ENCODE assay signal across 23 cellular contexts in genomic region chr3:28556195-28556594, GRCh38.
DNase-seq lines count a peak whose midpoint lies in the region; FAIRE-seq and TF ChIP-seq lines count a peak whose summit lies in the region.
"Had no signal": no experiment of that assay in that cellular context is flagged by ENCODE, and none has a peak within 500 bp of the region (broad histone marks: within the 10 kb centered on the region; RNA-seq: fewer than 3 reads in every experiment).

No MANE protein-coding gene starts in this region.

- FAIRE-seq in H1 (lab: Jason Lieb, UNC), result peak; percentile 42
- FAIRE-seq: A549, GM12878, GM19239, H54 had no signal

- no peaks in the 10 kb centered on the region for H3K36me3 ChIP-seq in H7 (replicated peaks; ENCODE audit: control insufficient read depth, insufficient read depth, low read length)
- no peaks in the 10 kb centered on the region for H3K36me3 ChIP-seq in H1 (ENCODE audit: control insufficient read depth in 2 of 4, insufficient read depth in 4 of 4, low read length in 3 of 4)
- H3K36me3 ChIP-seq in mesendoderm (ENCODE audit: control insufficient read depth, insufficient read depth, low read length), result no peaks in the 10 kb centered on the region
- H3K36me3 ChIP-seq in SJCRH30, result no peaks in the 10 kb centered on the region
- H3K36me3 ChIP-seq: BE2C; BLaER1 treated with 17β-estradiol and CSF1 and Interleukin-3, amounts not matched to agents 10 nM and 100 nM had no signal

- H2BK20ac ChIP-seq in H1 (ENCODE audit: low read length), result no peak overlapping the region

- H3K79me1 ChIP-seq in H1 (ENCODE audit: low read depth, low read length) (no peaks in the 10 kb centered on the region), mesendoderm (ENCODE audit: low read length) (no peaks in the 10 kb centered on the region)

- DNase-seq in D341Med (ENCODE audit: low spot score), result peak; percentile 28
- peak; percentile 11 for DNase-seq in H7
- no peak for DNase-seq in H1 (ENCODE audit: low read depth in 1 of 2, low spot score in 2 of 2)
- peak; percentile 5 for DNase-seq in mesendoderm
- DNase-seq in amygdala (lab: John Stamatoyannopoulos, UW), result no peak
- DNase-seq in SJCRH30, result no peak
- DNase-seq in RWPE1 (ENCODE audit: low spot score), result no peak
- DNase-seq: 8988T; ACHN; AML-193; BE2C; CD4-positive, alpha-beta T cell; CD8-positive, alpha-beta memory T cell; DMS53; DMS79 treated with DMSO at 0.1 percent for 48 hours; GF-D8; GM23248; HCEC 1CT had no signal

- H3K27me3 ChIP-seq in H7 (ENCODE audit: control insufficient read depth, insufficient read depth, low read length) (no peaks in the 10 kb centered on the region), H1 (replicated peaks in 1 of 4; ENCODE audit: control insufficient read depth in 3 of 4, extremely low read depth in 1 of 4, insufficient read depth in 3 of 4, low read length in 3 of 4) (no peaks in the 10 kb centered on the region), mesendoderm (ENCODE audit: insufficient read depth, low read length, poor library complexity) (no peaks in the 10 kb centered on the region), SJCRH30 (no peaks in the 10 kb centered on the region)
- H3K27me3 ChIP-seq: BE2C; BLaER1 treated with 17β-estradiol and CSF1 and Interleukin-3, amounts not matched to agents 10 nM and 100 nM had no signal

- H3K9ac ChIP-seq in H1 (replicated peaks in 1 of 4; ENCODE audit: extremely low read depth in 1 of 4, low read depth in 3 of 4, low read length in 3 of 4), result no peak overlapping the region
- no peak overlapping the region for H3K9ac ChIP-seq in mesendoderm (ENCODE audit: low read length)
- H3K9ac ChIP-seq: BLaER1 treated with 17β-estradiol and CSF1 and Interleukin-3, amounts not matched to agents 10 nM and 100 nM; GM23248 had no signal

- H3K23ac ChIP-seq in H1 (ENCODE audit: insufficient read length) (no peak overlapping the region), mesendoderm (ENCODE audit: low read length) (no peak overlapping the region)

- peaks cover 0 to 6% (median 0%) of the 10 kb centered on the region in 4 experiments; a peak in 3 of 7 replicates for H3K4me1 ChIP-seq in H1 (replicated peaks in 1 of 4; ENCODE audit: control insufficient read depth in 3 of 4, insufficient read depth in 4 of 4, low read length in 3 of 4)
- no peaks in the 10 kb centered on the region for H3K4me1 ChIP-seq in mesendoderm (ENCODE audit: control insufficient read depth, low read depth, low read length)
- no peaks in the 10 kb centered on the region for H3K4me1 ChIP-seq in SJCRH30
- H3K4me1 ChIP-seq: A549; BE2C; BLaER1 treated with 17β-estradiol and CSF1 and Interleukin-3, amounts not matched to agents 10 nM and 100 nM had no signal

- H3K4me2 ChIP-seq in H1 (ENCODE audit: insufficient read depth in 1 of 2, low read depth in 2 of 2, low read length in 2 of 2) (no peak overlapping the region), mesendoderm (ENCODE audit: low read length) (no peak overlapping the region)
- H3K4me2 ChIP-seq: A549; BLaER1 treated with 17β-estradiol and CSF1 and Interleukin-3, amounts not matched to agents 10 nM and 100 nM had no signal

- no peaks in the 10 kb centered on the region for H4K20me1 ChIP-seq in H1 (replicated peaks in 1 of 2; ENCODE audit: control insufficient read depth in 1 of 2, insufficient read depth in 2 of 2, low read length in 2 of 2)
- H4K20me1 ChIP-seq: BLaER1 treated with 17β-estradiol and CSF1 and Interleukin-3, amounts not matched to agents 10 nM and 100 nM had no signal

- no peak overlapping the region for H2BK15ac ChIP-seq in H1 (ENCODE audit: low read length)
- no peak overlapping the region for H2BK15ac ChIP-seq in mesendoderm (replicated peaks; ENCODE audit: low read depth)

- H2BK12ac ChIP-seq in H1 (ENCODE audit: low read depth, low read length), result no peak overlapping the region

- TF ChIP-seq EP300 in H1 (IDR thresholded peaks at IDR 0.05; ENCODE audit: borderline replicate concordance in 1 of 2, low read depth in 2 of 2, low read length in 2 of 2), result no peak

- H2AK5ac ChIP-seq in H1 (ENCODE audit: low read depth, low read length) (no peak overlapping the region), mesendoderm (ENCODE audit: low read length) (no peak overlapping the region)

- no peak overlapping the region for H3K14ac ChIP-seq in H1 (ENCODE audit: insufficient read length)

- WGBS in H1 (ENCODE audit: extremely low coverage in 1 of 2, insufficient coverage in 1 of 2, insufficient read length in 1 of 2, insufficient replicate concordance in 2 of 2, low coverage in 1 of 2, low lambda C conversion rate in 2 of 2, missing lambda C conversion rate in 1 of 2), 2 experiments, result 58% methylated on average over 1 of the region's 1 CpG; no CpG with 5 or more reads in 1 of the 2 experiments
- no CpG with 5 or more reads among the region's 1 CpG for WGBS in mesendoderm (ENCODE audit: extremely low coverage, insufficient coverage, low lambda C conversion rate)

- H4K91ac ChIP-seq in H1 (replicated peaks; ENCODE audit: insufficient read length, low read length), result no peak overlapping the region

- H4K5ac ChIP-seq in H1 (ENCODE audit: insufficient read length, low read depth, low read length), result no peak overlapping the region
- no peak overlapping the region for H4K5ac ChIP-seq in mesendoderm (ENCODE audit: low read length)

- no peak overlapping the region for H3K18ac ChIP-seq in H1 (ENCODE audit: extremely low read depth, low read length)
- no peak overlapping the region for H3K18ac ChIP-seq in mesendoderm (ENCODE audit: low read length)

- no peaks in the 10 kb centered on the region for H3K9me3 ChIP-seq in H1 (ENCODE audit: insufficient read depth in 2 of 2, low read depth in 1 of 2, low read length in 1 of 2)
- no peaks in the 10 kb centered on the region; the same call in 1 of the 2 replicates for H3K9me3 ChIP-seq in SJCRH30 (replicated peaks)
- H3K9me3 ChIP-seq: A549; BE2C; BLaER1 treated with 17β-estradiol and CSF1 and Interleukin-3, amounts not matched to agents 10 nM and 100 nM had no signal

- TF ChIP-seq CTCF in H1 (IDR thresholded peaks at IDR 0.05; ENCODE audit: control extremely low read depth in 1 of 3, insufficient read depth in 1 of 3, low read depth in 1 of 3, low read length in 3 of 3) (no peak), RWPE1 (conservative IDR thresholded peaks at IDR 0.05; ENCODE audit: low read depth) (no peak)

- TF ChIP-seq RAD21 in H1 (IDR thresholded peaks at IDR 0.05 in 1 of 2, conservative IDR thresholded peaks at IDR 0.05 in 1 of 2; ENCODE audit: low read depth in 2 of 2, low read length in 2 of 2), result peak; percentile 41 to 46

- H3K27ac ChIP-seq in H1 (ENCODE audit: low read depth, low read length) (no peak overlapping the region), mesendoderm (ENCODE audit: low read depth, low read length) (no peak overlapping the region), SJCRH30 (no peak overlapping the region), RWPE1 (no peak overlapping the region)
- H3K27ac ChIP-seq: A549; BLaER1 treated with 17β-estradiol and CSF1 and Interleukin-3, amounts not matched to agents 10 nM and 100 nM; GM23248 had no signal

- no peak overlapping the region for H2AFZ ChIP-seq in H1 (ENCODE audit: low read length)
- H2AFZ ChIP-seq: GM23248 had no signal

- no peaks in the 10 kb centered on the region for H3K79me2 ChIP-seq in H1 (ENCODE audit: control insufficient read depth in 1 of 2, insufficient read depth in 2 of 2, low read length in 2 of 2)
- no peaks in the 10 kb centered on the region for H3K79me2 ChIP-seq in mesendoderm (ENCODE audit: control insufficient read depth, insufficient read depth, low read length)

- H2BK5ac ChIP-seq in H1 (ENCODE audit: low read depth, low read length) (no peak overlapping the region), mesendoderm (ENCODE audit: low read length) (no peak overlapping the region)

- H4K8ac ChIP-seq in H1 (ENCODE audit: extremely low read depth, insufficient read depth, low read length), result no peak overlapping the region
- H4K8ac ChIP-seq in mesendoderm (ENCODE audit: low read depth, low read length), result no peak overlapping the region

- H3K23me2 ChIP-seq in H1 (ENCODE audit: low read depth, low read length), result peaks cover 2% of the 10 kb centered on the region; the same call in 1 of the 2 replicates

- H3K4me3 ChIP-seq in H7 (ENCODE audit: insufficient read depth, low read depth, low read length), result no peak overlapping the region
- H3K4me3 ChIP-seq in H1 (ENCODE audit: extremely low read depth in 1 of 4, insufficient read depth in 2 of 4, low read depth in 3 of 4, low read length in 4 of 4), result no peak overlapping the region
- H3K4me3 ChIP-seq in mesendoderm (ENCODE audit: low read length), result no peak overlapping the region
- H3K4me3 ChIP-seq in SJCRH30, result no peak overlapping the region
- H3K4me3 ChIP-seq: A549; BLaER1 treated with 17β-estradiol and CSF1 and Interleukin-3, amounts not matched to agents 10 nM and 100 nM; GM12878; GM23248 had no signal

- CTCF ChIA-PET in H1 (lab: Charles Lee; ENCODE audit: partially characterized antibody), result interaction anchor here (1.0 to 1.6 kb wide), 4 partner anchors 9 to 112 kb away, joined by 3 to 6 read pairs (median 4); no protein-coding TSS in a partner anchor
- CTCF ChIA-PET in RWPE1 (lab: Yijun Ruan, JAX), result no interaction called here

- H3K4ac ChIP-seq in H1 (replicated peaks; ENCODE audit: insufficient read length, low read depth, low read length), result no peak overlapping the region
- H3K4ac ChIP-seq in mesendoderm (ENCODE audit: low read depth, low read length), result no peak overlapping the region

- no peak overlapping the region for H2BK120ac ChIP-seq in H1 (replicated peaks; ENCODE audit: low read depth, low read length)
- H2BK120ac ChIP-seq in mesendoderm (ENCODE audit: low read depth, low read length), result no peak overlapping the region

- POLR2A ChIA-PET in H1 (lab: Charles Lee; ENCODE audit: partially characterized antibody) (no interaction called here), RWPE1 (lab: Yijun Ruan, JAX; ENCODE audit: low non-redundant PET) (no interaction called here)

- H3K56ac ChIP-seq in H1 (replicated peaks; ENCODE audit: insufficient read length, low read depth, low read length) (no peak overlapping the region), mesendoderm (ENCODE audit: low read length) (no peak overlapping the region)

- TF ChIP-seq POLR2A in H1 (IDR thresholded peaks at IDR 0.05; ENCODE audit: control extremely low read depth in 1 of 2, low read depth in 2 of 2, low read length in 2 of 2), result no peak

TF ChIP-seq in H1, 55 proteins besides CTCF, POLR2A, EP300 and RAD21 (continues in another document):
- TF ChIP-seq MAFK (IDR thresholded peaks at IDR 0.05; ENCODE audit: low read depth, low read length), result no peak
- no peak for TF ChIP-seq SIN3A (conservative IDR thresholded peaks at IDR 0.05 in 1 of 2, IDR thresholded peaks at IDR 0.05 in 1 of 2; ENCODE audit: low read depth in 1 of 2, low read length in 2 of 2)
- TF ChIP-seq ASH2L (IDR thresholded peaks at IDR 0.05; ENCODE audit: low read length), result no peak
- no peak for TF ChIP-seq TBP (IDR thresholded peaks at IDR 0.05; ENCODE audit: low read depth, low read length)
- TF ChIP-seq CREB1 (IDR thresholded peaks at IDR 0.05), result no peak
- no peak for TF ChIP-seq CBX5 (IDR thresholded peaks at IDR 0.05; ENCODE audit: low read depth, low read length)
- no peak for TF ChIP-seq HDAC2 (IDR thresholded peaks at IDR 0.05; ENCODE audit: borderline replicate concordance in 1 of 2, low read depth in 2 of 2, low read length in 2 of 2)
- TF ChIP-seq NANOG (IDR thresholded peaks at IDR 0.05; ENCODE audit: insufficient read depth, low read depth, low read length, poor library complexity, severe bottlenecking), result no peak
- no peak for TF ChIP-seq BACH1 (IDR thresholded peaks at IDR 0.05; ENCODE audit: low read length)

Comparison
In these comparisons a context has a peak if more than half of its experiments do, and no peak if none do; other contexts are left out.
1. DNase-seq: peak in D341Med (single experiment), H7 (single experiment) and mesendoderm (single experiment); none in H1 (0 of 2), amygdala (0 of 56), SJCRH30 (0 of 2) and RWPE1 (single experiment).